In the genomic region with DNA sequence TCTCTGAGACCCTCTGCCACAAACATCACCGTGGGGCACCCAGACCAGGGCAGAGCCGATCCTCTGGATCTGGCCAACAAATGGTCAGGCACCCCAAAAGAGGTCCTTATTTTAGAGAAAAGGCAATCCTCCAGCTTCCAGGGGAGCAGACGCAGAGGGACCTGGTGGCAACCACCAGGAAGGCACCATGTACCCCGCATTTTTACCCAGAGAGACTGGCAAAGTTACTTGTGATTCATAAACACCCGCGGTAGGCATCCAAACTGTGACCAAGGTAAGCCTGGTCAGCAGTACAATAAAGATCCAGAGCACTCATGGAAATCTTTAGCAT, we compare ENCODE assay signal across 19 cellular contexts. TPM values are rescaled to one million over a fixed set of nuclear protein-coding genes. Genes with fewer than 3 reads are reported as not detected.
DNase-seq lines count a peak whose midpoint lies in the region; ATAC-seq and TF ChIP-seq lines count a peak whose summit lies in the region.
"Had no signal": no experiment of that assay in that cellular context is flagged by ENCODE, and none has a peak within 500 bp of the region (broad histone marks: within the 10 kb centered on the region; RNA-seq: fewer than 3 reads in every experiment).

No MANE protein-coding gene starts in this region.

- H3K36me3 ChIP-seq in right atrium auricular region (peaks cover 14% of the 10 kb centered on the region), hepatocyte (replicated peaks; ENCODE audit: insufficient read depth, low read depth) (no peaks in the 10 kb centered on the region), parathyroid adenoma (ENCODE audit: control insufficient read depth, insufficient read depth, low read length) (no peaks in the 10 kb centered on the region), upper lobe of right lung (no peaks in the 10 kb centered on the region)
- H3K36me3 ChIP-seq: adrenal gland, colonic mucosa had no signal

- ATAC-seq in left ventricle myocardium superior (no peak), upper lobe of right lung (no peak), HG03378 (IDR thresholded peaks at IDR 0.05; ENCODE audit: unreplicated experiment) (no peak)

- H3K4me3 ChIP-seq in right atrium auricular region (peak overlapping the region; percentile 24 to 40), hepatocyte (no peak overlapping the region), parathyroid adenoma (ENCODE audit: low read depth, low read length) (no peak overlapping the region), upper lobe of right lung (peak overlapping the region; percentile 46)
- H3K4me3 ChIP-seq: colonic mucosa, SJSA1 had no signal

- no peaks in the 10 kb centered on the region for H4K20me1 ChIP-seq in hepatocyte (ENCODE audit: insufficient read depth, poor library complexity, severe bottlenecking)

- H3K9me2 ChIP-seq in hepatocyte (replicated peaks; ENCODE audit: insufficient read depth), result no peaks in the 10 kb centered on the region

- DNase-seq in right atrium auricular region (ENCODE audit: low spot score) (no peak), left ventricle myocardium superior (no peak), hepatocyte (ENCODE audit: low spot score) (no peak), upper lobe of right lung (peak; percentile 39), NCI-H524 treated with DMSO at 0.1 percent for 48 hours (lab: John Stamatoyannopoulos, UW) (no peak)
- no peak for DNase-seq in activated CD8-positive, alpha-beta memory T cell treated with anti-CD3 and anti-CD28 coated beads for 24 hours
- DNase-seq: ACHN; activated CD4-positive, alpha-beta T cell treated with anti-CD3 and anti-CD28 coated beads, Interleukin-2, amount 10 ng/mL, durations not matched to agents 24 days and 14 days; activated T-cell treated with anti-CD3 and anti-CD28 coated beads, Interleukin-2, amount 50 U/mL, for 1 hour; colonic mucosa; NCI-H146; NCI-H446; T-helper 9 cell had no signal

- no peak overlapping the region for H3K9ac ChIP-seq in parathyroid adenoma

- H3K4me2 ChIP-seq in hepatocyte (peak overlapping the region; percentile 84), parathyroid adenoma (ENCODE audit: low read length) (no peak overlapping the region)

- no peak for TF ChIP-seq CTCF in right atrium auricular region (IDR thresholded peaks at IDR 0.05)
- no peak for TF ChIP-seq CTCF in hepatocyte (IDR thresholded peaks at IDR 0.05; ENCODE audit: poor library complexity)
- TF ChIP-seq CTCF in parathyroid adenoma (IDR thresholded peaks at IDR 0.05), result no peak
- no peak for TF ChIP-seq CTCF in upper lobe of right lung (IDR thresholded peaks at IDR 0.05)

- intact Hi-C loops in left ventricle myocardium superior (cut with micrococcal nuclease), result no loop called here
- intact Hi-C loops in upper lobe of right lung (cut with DNase I), result no loop called here

- peaks cover 0 to 3% of the 10 kb centered on the region in 2 donors for H3K9me3 ChIP-seq in right atrium auricular region
- no peaks in the 10 kb centered on the region for H3K9me3 ChIP-seq in hepatocyte (ENCODE audit: low read depth)
- no peaks in the 10 kb centered on the region for H3K9me3 ChIP-seq in parathyroid adenoma (ENCODE audit: control insufficient read depth, low read length)
- no peaks in the 10 kb centered on the region for H3K9me3 ChIP-seq in upper lobe of right lung
- H3K9me3 ChIP-seq: adrenal gland, colonic mucosa, SJSA1 had no signal

- no peaks in the 10 kb centered on the region for H3K27me3 ChIP-seq in right atrium auricular region
- H3K27me3 ChIP-seq in hepatocyte, result peaks cover 39% of the 10 kb centered on the region
- no peaks in the 10 kb centered on the region for H3K27me3 ChIP-seq in parathyroid adenoma (ENCODE audit: control insufficient read depth, insufficient read depth, low read length)
- no peaks in the 10 kb centered on the region for H3K27me3 ChIP-seq in upper lobe of right lung
- H3K27me3 ChIP-seq: SJSA1 had no signal

- H3K27ac ChIP-seq in right atrium auricular region, result peak overlapping the region; percentile 82 to 88
- no peak overlapping the region for H3K27ac ChIP-seq in hepatocyte
- peak overlapping the region; percentile 8 for H3K27ac ChIP-seq in parathyroid adenoma
- peak overlapping the region; percentile 74 for H3K27ac ChIP-seq in upper lobe of right lung
- H3K27ac ChIP-seq: colonic mucosa, SJSA1 had no signal

- no peaks in the 10 kb centered on the region for H3K79me2 ChIP-seq in hepatocyte
- no peaks in the 10 kb centered on the region for H3K79me2 ChIP-seq in parathyroid adenoma

- 98% methylated on average over 6 of the region's 6 CpGs for WGBS in hepatocyte (ENCODE audit: low lambda C conversion rate, missing lambda C conversion rate)

- H3K4me1 ChIP-seq in right atrium auricular region (peaks cover 0 to 84% of the 10 kb centered on the region in 2 donors), hepatocyte (ENCODE audit: insufficient read depth) (peaks cover 11% of the 10 kb centered on the region), parathyroid adenoma (no peaks in the 10 kb centered on the region), upper lobe of right lung (peaks cover 25% of the 10 kb centered on the region)
- H3K4me1 ChIP-seq: adrenal gland, colonic mucosa, SJSA1 had no signal

- H2AFZ ChIP-seq in hepatocyte (no peak overlapping the region), parathyroid adenoma (no peak overlapping the region)

RNA-seq across cellular contexts. Expression of gene LIMS2, which starts 10.5 kb away (rescaled TPM):
- total RNA-seq in right atrium auricular region (10 to 100 TPM; 80.2 to 91.7 TPM), left ventricle myocardium superior (274 TPM), hepatocyte (3.9 and 4.0 TPM in 2 replicates), upper lobe of right lung (161 TPM)
- 8.3 and 14.9 TPM in 2 replicates for polyA plus RNA-seq in hepatocyte

RNA-seq across cellular contexts. Expression of gene GPR17, which starts 18.9 kb away (rescaled TPM):
- total RNA-seq in right atrium auricular region (under 1 TPM in 1 of 2 donors, not detected in 1; 0.24 TPM), left ventricle myocardium superior (0.25 TPM), hepatocyte (not detected in 2 replicates), upper lobe of right lung (0.49 TPM)
- polyA plus RNA-seq in hepatocyte, result 0.39 TPM in 1 of 2 replicates, not detected in the other
- total RNA-seq: activated CD4-positive, alpha-beta T cell treated with anti-CD3 and anti-CD28 coated beads, Interleukin-2, amount 10 ng/mL, durations not matched to agents 24 days and 14 days; omental fat pad; SJSA1; subcutaneous adipose tissue had no signal

RNA-seq across cellular contexts. Expression of gene SFT2D3, which starts 36.4 kb away (rescaled TPM):
- total RNA-seq in right atrium auricular region, result 1 to 10 TPM; 3.8 to 5.9 TPM
- 3.1 TPM for total RNA-seq in left ventricle myocardium superior
- total RNA-seq in hepatocyte, result 10.2 and 10.7 TPM in 2 replicates
- 1.6 TPM in 1 of 2 replicates, not detected in the other for polyA plus RNA-seq in hepatocyte
- 7.7 TPM for total RNA-seq in upper lobe of right lung

Comparison
In these comparisons a context has a peak if more than half of its experiments do, and no peak if none do; other contexts are left out.
1. H3K4me3 ChIP-seq: peak in right atrium auricular region (2 of 2) and upper lobe of right lung (single experiment); none in hepatocyte (single experiment) and parathyroid adenoma (single experiment).
2. RNA of gene LIMS2, which starts 10.5 kb away (total RNA-seq): 274 TPM in left ventricle myocardium superior (single experiment), 161 TPM in upper lobe of right lung (single experiment) and 80.2 to 91.7 TPM in right atrium auricular region; 3.9 to 4.0 TPM in hepatocyte; every median in the first group is over 10 times any median in the second.